Comparison of ENCODE assay signal across 8 cellular contexts in genomic region chr2:100104718-100105677, GRCh38. TPM values are rescaled to one million over a fixed set of nuclear protein-coding genes. Genes with fewer than 3 reads are reported as not detected.
DNase-seq lines count a peak whose midpoint lies in the region; ATAC-seq, FAIRE-seq and TF ChIP-seq lines count a peak whose summit lies in the region.

No MANE protein-coding gene starts in this region.

- peak; percentile 41 for DNase-seq in Karpas-422
- DNase-seq in small intestine: no peak
- DNase-seq in A172 (ENCODE audit: low spot score): no peak
- no peak for DNase-seq in NCI-H510A treated with DMSO at 0.1 percent for 48 hours (lab: John Stamatoyannopoulos, UW)

- H3K27me3 ChIP-seq in DOHH2 (ENCODE audit: control insufficient read depth, low read length): no peaks in the 10 kb centered on the region
- H3K27me3 ChIP-seq in Karpas-422 (ENCODE audit: low read length): no peaks in the 10 kb centered on the region
- H3K27me3 ChIP-seq in iPS-15b (ENCODE audit: control insufficient read depth, insufficient read depth, low read length): peaks cover 57% of the 10 kb centered on the region
- H3K27me3 ChIP-seq in small intestine (ENCODE audit: control insufficient read depth in 2 of 2, insufficient read depth in 2 of 2, low read length in 2 of 2): peaks cover 0 to 14% of the 10 kb centered on the region in 2 donors

- ATAC-seq in GM19467 (IDR thresholded peaks at IDR 0.05; ENCODE audit: unreplicated experiment): no peak

- TF ChIP-seq CTCF in DOHH2 (IDR thresholded peaks at IDR 0.05; ENCODE audit: low read depth, low read length, poor library complexity, severe bottlenecking): no peak

- WGBS in small intestine, 3 donors: 1 to 3% (median 2%) methylated on average over 11 to 119 of the region's 119 CpGs

- no peak for FAIRE-seq in small intestine (lab: Jason Lieb, UNC)

- H3K4me1 ChIP-seq in DOHH2 (ENCODE audit: control insufficient read depth, low read length): peaks cover 35% of the 10 kb centered on the region
- peaks cover 43% of the 10 kb centered on the region for H3K4me1 ChIP-seq in Karpas-422 (ENCODE audit: low read length)
- peaks cover 7% of the 10 kb centered on the region for H3K4me1 ChIP-seq in iPS-15b (ENCODE audit: control insufficient read depth, insufficient read depth, low read length)
- no peaks in the 10 kb centered on the region for H3K4me1 ChIP-seq in small intestine (ENCODE audit: control insufficient read depth in 2 of 2, insufficient read depth in 1 of 2, low read depth in 1 of 2, low read length in 1 of 2)

- H3K9me3 ChIP-seq in DOHH2 (ENCODE audit: control insufficient read depth, insufficient read depth, low read length) (no peaks in the 10 kb centered on the region), Karpas-422 (ENCODE audit: low read length) (no peaks in the 10 kb centered on the region), iPS-15b (ENCODE audit: control insufficient read depth, insufficient read depth, low read length) (no peaks in the 10 kb centered on the region), small intestine (ENCODE audit: control insufficient read depth, low read depth) (no peaks in the 10 kb centered on the region)

- H3K79me2 ChIP-seq in DOHH2 (ENCODE audit: control insufficient read depth, low read length): peaks cover under 1% of the 10 kb centered on the region; the same call in 1 of the 2 replicates
- H3K79me2 ChIP-seq in Karpas-422 (ENCODE audit: low read length): 0 out of 2 replicates have a peak, but pooled peaks cover 7% of the 10 kb centered on the region

- no peak overlapping the region for H2AFZ ChIP-seq in Karpas-422 (ENCODE audit: low read length)

- H3F3A ChIP-seq in DOHH2 (ENCODE audit: control insufficient read depth, insufficient read depth): peaks cover 14% of the 10 kb centered on the region

- H3K9me2 ChIP-seq in DOHH2 (replicated peaks; ENCODE audit: control insufficient read depth, low read length) (no peaks in the 10 kb centered on the region), Karpas-422 (replicated peaks; ENCODE audit: insufficient read depth, low read length) (no peaks in the 10 kb centered on the region)

- H3K4me3 ChIP-seq in DOHH2 (ENCODE audit: low read length) (peak overlapping the region; percentile 60), Karpas-422 (ENCODE audit: low read length) (peak overlapping the region; percentile 61), iPS-15b (ENCODE audit: low read depth, low read length) (peak overlapping the region; percentile 60), small intestine (ENCODE audit: low read depth in 1 of 2, low read length in 2 of 2) (peak overlapping the region; percentile 23 to 41)

- peaks cover 13% of the 10 kb centered on the region for H3K36me3 ChIP-seq in DOHH2 (ENCODE audit: control insufficient read depth, low read length)
- H3K36me3 ChIP-seq in Karpas-422 (ENCODE audit: insufficient read depth, low read length): peaks cover 5% of the 10 kb centered on the region
- no peaks in the 10 kb centered on the region for H3K36me3 ChIP-seq in iPS-15b (ENCODE audit: control insufficient read depth, insufficient read depth, low read length)
- H3K36me3 ChIP-seq in small intestine (ENCODE audit: control insufficient read depth in 2 of 2, insufficient read depth in 2 of 2, low read length in 2 of 2): no peaks in the 10 kb centered on the region

- H3K27ac ChIP-seq in DOHH2 (ENCODE audit: low read depth, low read length): no peak overlapping the region
- 0 out of 2 replicates have a peak overlapping the region, but pooled peaks have one; percentile 4 for H3K27ac ChIP-seq in Karpas-422 (ENCODE audit: low read length)
- peak overlapping the region; percentile 76 for H3K27ac ChIP-seq in angular gyrus (ENCODE audit: low read depth, low read length)
- H3K27ac ChIP-seq in small intestine (ENCODE audit: low read depth in 1 of 2, low read length in 1 of 2): peak overlapping the region in 1 of 2 donors; percentile 34

- H4K20me1 ChIP-seq in DOHH2 (ENCODE audit: control insufficient read depth, insufficient read depth, low read depth, low read length): peaks cover 15% of the 10 kb centered on the region
- peaks cover 15% of the 10 kb centered on the region; the same call in 1 of the 2 replicates for H4K20me1 ChIP-seq in Karpas-422 (ENCODE audit: insufficient read depth, low read depth, low read length)

- peak overlapping the region; percentile 47 for H3K9ac ChIP-seq in Karpas-422 (ENCODE audit: low read length)
- H3K9ac ChIP-seq in iPS-15b (ENCODE audit: low read depth, low read length): no peak overlapping the region

- peak overlapping the region; percentile 66 for H3K4me2 ChIP-seq in DOHH2 (ENCODE audit: low read length)
- peak overlapping the region; percentile 71 for H3K4me2 ChIP-seq in Karpas-422 (ENCODE audit: low read depth, low read length, poor library complexity, severe bottlenecking)

RNA-seq across cellular contexts. Expression of gene AFF3, which starts 37.4 kb away (rescaled TPM):
- 84.6 and 99.7 TPM in 2 replicates for total RNA-seq in Karpas-422 (2014; rRNA removed; shearing (Covaris generic); ENCODE audit: low replicate concordance)
- polyA plus RNA-seq in small intestine: under 1 TPM in 2 of 3 donors, not detected in 1; 0.27 to 0.92 TPM
- 1.9 and 6.7 TPM in 2 replicates for total RNA-seq in A172 (2014; rRNA removed; shearing (Covaris generic))

Comparison
In these comparisons a context has a peak if more than half of its experiments do, and no peak if none do; other contexts are left out.
1. RNA of gene AFF3, which starts 37.4 kb away (total RNA-seq): 84.6 to 99.7 TPM in Karpas-422; 1.9 to 6.7 TPM in A172; every median in the first group is over 10 times any median in the second.
2. Peak in every context shown above with its lines, with median percentiles within 50 percentile points of each other: H3K4me3 ChIP-seq.